ENCODE assay signal across 34 cellular contexts in the genomic region with DNA sequence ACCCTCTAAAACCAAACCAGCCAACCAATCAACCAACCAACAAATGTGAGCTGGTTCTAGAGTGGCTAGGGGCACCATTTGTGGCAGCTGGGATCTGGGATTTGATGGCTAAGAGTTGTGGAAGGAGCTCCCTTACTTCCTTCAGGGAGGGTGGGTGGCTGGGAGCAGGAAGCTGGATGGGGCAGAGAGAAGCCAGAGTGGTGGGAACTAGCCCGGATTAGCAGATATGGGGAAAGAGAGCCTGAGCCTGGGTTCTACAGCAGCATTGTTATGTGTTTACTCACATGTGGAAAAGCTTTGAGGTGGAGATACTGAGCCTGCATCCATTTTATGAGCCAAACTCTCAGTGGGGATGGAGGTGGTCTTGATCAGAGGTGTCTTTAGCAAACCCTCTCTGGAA. TPM values are rescaled to one million over a fixed set of nuclear protein-coding genes. Genes with fewer than 3 reads are reported as not detected.
"Had no signal": no experiment of that assay in that cellular context is flagged by ENCODE, and none has a peak within 500 bp of the region (broad histone marks: within the 10 kb centered on the region; RNA-seq: fewer than 3 reads in every experiment).

No MANE protein-coding gene starts in this region.

- H3K9me3 Mint-ChIP-seq: activated B cell treated with CpG ODN at 0.5 μM for 24 hours; activated CD8-positive, alpha-beta T cell treated with anti-CD3 and anti-CD28 coated beads for 36 hours; activated T-cell treated with anti-CD3 and anti-CD28 coated beads, Interleukin-2, amount 50 U/mL, for 4 hours; activated T-helper 17 cell treated with anti-CD3 and anti-CD28 coated beads, Interleukin-2, amount 50 U/mL, for 72 hours; central memory CD8-positive, alpha-beta T cell; dendritic cell treated with granulocyte-macrophage colony-stimulating factor and Interleukin-4, amounts not matched to agents 40 ng/mL and 50 ng/mL, for 4 days; effector memory CD8-positive, alpha-beta T cell; T-helper 2 cell treated with Interferon-gamma antibody and Interleukin-4, amounts not matched to agents 5 μg/mL and 100 μg/mL, for 36 hours had no signal

- H3K27me3 ChIP-seq: brain microvascular endothelial cell, esophagus squamous epithelium, gastroesophageal sphincter had no signal

- H3K4me3 ChIP-seq: coronary artery, esophagus squamous epithelium, gastroesophageal sphincter, heart right ventricle had no signal

- ATAC-seq: activated CD4-positive, CD25-positive, alpha-beta regulatory T cell treated with anti-CD3 and anti-CD28 coated beads, Interleukin-2, amount 50 U/mL, for 24 hours; activated CD8-positive, alpha-beta T cell treated with anti-CD3 and anti-CD28 coated beads for 36 hours; activated T-cell treated with anti-CD3 and anti-CD28 coated beads, Interleukin-2, amount 50 U/mL, for 4 hours; activated T-helper 17 cell treated with anti-CD3 and anti-CD28 coated beads, Interleukin-2, amount 50 U/mL, for 72 hours; effector memory CD8-positive, alpha-beta T cell; gastroesophageal sphincter; heart right ventricle; T-helper 17 cell had no signal

- H3K9me3 ChIP-seq: esophagus squamous epithelium, gastroesophageal sphincter, heart right ventricle had no signal

- H3K4me1 Mint-ChIP-seq: activated B cell treated with CpG ODN at 0.5 μM for 24 hours; activated T-helper 17 cell treated with anti-CD3 and anti-CD28 coated beads, Interleukin-2, amount 50 U/mL, for 72 hours; central memory CD8-positive, alpha-beta T cell; T-helper 17 cell had no signal

- H3K4me3 Mint-ChIP-seq: activated B cell treated with CpG ODN at 0.5 μM for 24 hours; activated CD8-positive, alpha-beta T cell treated with anti-CD3 and anti-CD28 coated beads for 36 hours; activated naive CD8-positive, alpha-beta T cell; activated T-cell treated with anti-CD3 and anti-CD28 coated beads, Interleukin-2, amount 50 U/mL, for 4 hours; activated T-helper 17 cell treated with anti-CD3 and anti-CD28 coated beads, Interleukin-2, amount 50 U/mL, for 72 hours; central memory CD8-positive, alpha-beta T cell; dendritic cell treated with granulocyte-macrophage colony-stimulating factor and Interleukin-4, amounts not matched to agents 40 ng/mL and 50 ng/mL, for 4 days; effector memory CD8-positive, alpha-beta T cell; T-helper 17 cell; T-helper 2 cell treated with Interferon-gamma antibody and Interleukin-4, amounts not matched to agents 5 μg/mL and 100 μg/mL, for 36 hours had no signal

- H3K36me3 ChIP-seq: brain microvascular endothelial cell, esophagus squamous epithelium, gastroesophageal sphincter, heart right ventricle, WERI-Rb-1 had no signal

- H3K27ac ChIP-seq: brain microvascular endothelial cell, coronary artery, esophagus squamous epithelium, gastroesophageal sphincter, heart right ventricle, WERI-Rb-1 had no signal

- H3K27ac Mint-ChIP-seq: activated B cell treated with CpG ODN at 0.5 μM for 24 hours; activated CD8-positive, alpha-beta T cell treated with anti-CD3 and anti-CD28 coated beads for 36 hours; activated naive CD8-positive, alpha-beta T cell; activated T-helper 17 cell treated with anti-CD3 and anti-CD28 coated beads, Interleukin-2, amount 50 U/mL, for 72 hours; dendritic cell treated with granulocyte-macrophage colony-stimulating factor and Interleukin-4, amounts not matched to agents 40 ng/mL and 50 ng/mL, for 4 days; effector memory CD8-positive, alpha-beta T cell; T-helper 17 cell; T-helper 2 cell treated with Interferon-gamma antibody and Interleukin-4, amounts not matched to agents 5 μg/mL and 100 μg/mL, for 36 hours had no signal

- DNase-seq: activated B cell treated with CpG ODN at 0.5 μM for 24 hours; activated CD4-positive, alpha-beta T cell treated with anti-CD3 and anti-CD28 coated beads for 48 hours; activated CD4-positive, alpha-beta T cell treated with anti-CD3 and anti-CD28 coated beads, Interleukin-2, amount 50 U/mL, for 1 hour; activated CD4-positive, alpha-beta T cell treated with anti-CD3 and anti-CD28 coated beads, Interleukin-2, amount 50 U/mL, for 48 hours; activated CD8-positive, alpha-beta memory T cell treated with anti-CD3 and anti-CD28 coated beads for 24 hours; activated CD8-positive, alpha-beta memory T cell treated with anti-CD3 and anti-CD28 coated beads, Interleukin-2, amount 50 U/mL, for 48 hours; activated CD8-positive, alpha-beta T cell treated with anti-CD3 and anti-CD28 coated beads for 36 hours; activated effector memory CD4-positive, alpha-beta T cell treated with Interleukin-2 at 50 U/mL for 16 hours; activated gamma-delta T cell treated with Interleukin-2 at 50 U/mL for 16 hours; activated naive CD4-positive, alpha-beta T cell treated with anti-CD3 and anti-CD28 coated beads, Interleukin-2, amount 50 U/mL, for 16 hours; activated naive CD4-positive, alpha-beta T cell treated with Interleukin-2 at 50 U/mL for 16 hours; activated T-cell treated with anti-CD3 and anti-CD28 coated beads for 4 hours; activated T-cell treated with anti-CD3 and anti-CD28 coated beads, Interleukin-2, amount 50 U/mL, for 4 hours; amniotic stem cell; anterior cingulate cortex; brain microvascular endothelial cell; effector CD4-positive, alpha-beta T cell; effector memory CD8-positive, alpha-beta T cell; erythroblast; esophagus squamous epithelium; foreskin melanocyte; heart right ventricle; T-helper 1 cell; T-helper 17 cell; T1000; WERI-Rb-1 had no signal

- H3K4me1 ChIP-seq: esophagus squamous epithelium, gastroesophageal sphincter, heart right ventricle had no signal

RNA-seq across cellular contexts. Expression of a gene that starts 30.9 kb away (rescaled TPM):
- total RNA-seq: activated B cell treated with CpG ODN at 0.5 μM for 24 hours had no signal
